In genomic region chr2:207716061-207716460, GRCh38 we compare ENCODE assay signal across 7 cellular contexts.
"Had no signal": no experiment of that assay in that cellular context is flagged by ENCODE, and none has a peak within 500 bp of the region (broad histone marks: within the 10 kb centered on the region; RNA-seq: fewer than 3 reads in every experiment).

No MANE protein-coding gene starts in this region.

- H3K27me3 Mint-ChIP-seq: IgD-negative memory B cell had no signal

- ATAC-seq: HepG2, K562 had no signal

- H3K4me3 ChIP-seq: K562 had no signal

- H3K4me3 Mint-ChIP-seq: IgD-negative memory B cell had no signal

- H3K27ac ChIP-seq: HL-60 had no signal

- DNase-seq: IMR-90, KBM-7, KG1 had no signal

- H3K27ac Mint-ChIP-seq: IgD-negative memory B cell had no signal

- H3K9me3 Mint-ChIP-seq: IgD-negative memory B cell had no signal
